In the genomic region with DNA sequence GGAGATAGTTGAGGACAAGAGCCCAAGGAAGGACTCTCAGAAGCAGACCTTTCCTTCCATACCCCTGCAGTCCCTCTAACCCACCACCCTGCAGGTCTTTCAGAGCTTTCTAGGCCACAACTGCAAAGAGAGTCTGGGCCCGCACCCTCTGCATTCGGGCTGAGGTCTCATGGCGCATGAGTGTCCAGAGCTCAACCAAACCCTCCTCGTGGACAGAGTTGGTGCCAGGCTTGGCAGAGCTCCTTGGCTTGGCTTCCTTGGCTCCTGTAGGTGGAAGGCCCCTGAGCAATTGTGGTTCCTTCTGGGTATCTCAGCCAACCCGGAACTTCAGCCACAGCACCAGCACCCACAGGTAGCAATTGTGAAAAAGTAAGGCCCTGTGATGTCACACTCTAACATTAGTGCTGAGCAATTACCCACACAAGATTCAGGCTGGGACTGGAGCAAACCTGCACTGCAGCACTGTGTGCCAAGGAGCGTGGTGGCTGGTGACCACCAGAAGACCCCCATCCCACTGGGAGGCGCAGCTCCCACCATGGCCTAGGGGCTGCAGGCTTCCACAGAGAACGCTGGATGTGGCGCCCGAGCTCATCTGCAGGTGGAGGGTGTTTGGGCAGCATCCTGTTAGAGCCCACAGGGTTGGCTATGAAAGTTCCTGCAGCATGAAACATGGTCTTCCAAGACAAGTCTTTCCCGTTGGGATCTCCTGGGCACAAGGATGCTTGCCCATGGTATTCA, we compare ENCODE assay signal across 18 cellular contexts. TPM values are rescaled to one million over a fixed set of nuclear protein-coding genes. Genes with fewer than 3 reads are reported as not detected.
DNase-seq lines count a peak whose midpoint lies in the region; ATAC-seq and TF ChIP-seq lines count a peak whose summit lies in the region.
"Had no signal": no experiment of that assay in that cellular context is flagged by ENCODE, and none has a peak within 500 bp of the region (broad histone marks: within the 10 kb centered on the region; RNA-seq: fewer than 3 reads in every experiment).

No MANE protein-coding gene starts in this region.

- WGBS in endodermal cell (ENCODE audit: insufficient coverage in 1 of 2, insufficient read length in 1 of 2), 2 experiments, result 87 to 88% methylated on average over 4 to 11 of the region's 11 CpGs
- 82% methylated on average over 11 of the region's 11 CpGs for WGBS in prostate gland

- H3K9me3 ChIP-seq in MG63 (no peaks in the 10 kb centered on the region), Panc1 (ENCODE audit: control insufficient read depth, insufficient read depth, low read depth, low read length) (no peaks in the 10 kb centered on the region), endodermal cell (ENCODE audit: control insufficient read depth, low read length) (no peaks in the 10 kb centered on the region), prostate gland (no peaks in the 10 kb centered on the region)
- H3K9me3 ChIP-seq: A549, BE2C had no signal

- H3K36me3 ChIP-seq in MG63 (no peaks in the 10 kb centered on the region), Panc1 (ENCODE audit: control insufficient read depth, insufficient read depth, low read length) (no peaks in the 10 kb centered on the region), endodermal cell (ENCODE audit: control insufficient read depth, insufficient read depth, low read length) (no peaks in the 10 kb centered on the region), prostate gland (no peaks in the 10 kb centered on the region)
- H3K36me3 ChIP-seq: BE2C had no signal

- no peaks in the 10 kb centered on the region for H3K4me1 ChIP-seq in Panc1 (ENCODE audit: control insufficient read depth, insufficient read depth, low read length)
- no peaks in the 10 kb centered on the region for H3K4me1 ChIP-seq in endodermal cell (ENCODE audit: control insufficient read depth, insufficient read depth, low read length)
- no peaks in the 10 kb centered on the region for H3K4me1 ChIP-seq in prostate gland (replicated peaks)
- H3K4me1 ChIP-seq: BE2C had no signal

- CTCF ChIA-PET in Panc1 (lab: Charles Lee), result no interaction called here

- POLR2A ChIA-PET in Panc1 (lab: Charles Lee), result no interaction called here

- H3K9ac ChIP-seq in endodermal cell (ENCODE audit: extremely low read depth, low read length, poor library complexity, severe bottlenecking), result no peak overlapping the region

- TF ChIP-seq CTCF in Panc1 (IDR thresholded peaks at IDR 0.05), result no peak
- no peak for TF ChIP-seq CTCF in endodermal cell (conservative IDR thresholded peaks at IDR 0.05)
- no peak for TF ChIP-seq CTCF in prostate gland (IDR thresholded peaks at IDR 0.05)

- in situ Hi-C loops in Panc1 (cut with HindIII; ENCODE audit: low pct_unique_long_range_greater_than_20kb, low sequenced_read_pairs), result no loop called here

- no peaks in the 10 kb centered on the region for H3K27me3 Mint-ChIP-seq in endodermal cell (ENCODE audit: insufficient read depth)

- H3K4me1 Mint-ChIP-seq in endodermal cell, result peaks cover 4% of the 10 kb centered on the region
- H3K4me1 Mint-ChIP-seq: CD4-positive, alpha-beta memory T cell had no signal

- no peaks in the 10 kb centered on the region for H3K27me3 ChIP-seq in MG63
- H3K27me3 ChIP-seq in Panc1 (ENCODE audit: control insufficient read depth, insufficient read depth, low read length), result no peaks in the 10 kb centered on the region
- H3K27me3 ChIP-seq in endodermal cell (ENCODE audit: control insufficient read depth, insufficient read depth, low read length, poor library complexity, severe bottlenecking), result no peaks in the 10 kb centered on the region
- no peaks in the 10 kb centered on the region for H3K27me3 ChIP-seq in prostate gland (replicated peaks; ENCODE audit: insufficient read depth)
- H3K27me3 ChIP-seq: BE2C had no signal

- no peaks in the 10 kb centered on the region for H3K36me3 Mint-ChIP-seq in endodermal cell (ENCODE audit: low read depth)
- H3K36me3 Mint-ChIP-seq: CD4-positive, alpha-beta memory T cell had no signal

- no peaks in the 10 kb centered on the region for H3K9me3 Mint-ChIP-seq in endodermal cell
- H3K9me3 Mint-ChIP-seq: CD4-positive, alpha-beta memory T cell had no signal

- peak; percentile 72 for DNase-seq in MG63
- no peak for DNase-seq in Panc1 (ENCODE audit: low read depth, low spot score)
- peak; percentile 31 for DNase-seq in endodermal cell
- DNase-seq in prostate gland (ENCODE audit: low spot score), result peak; percentile 28
- DNase-seq in amygdala (lab: John Stamatoyannopoulos, UW), result no peak
- no peak for DNase-seq in NCI-H69 (lab: John Stamatoyannopoulos, UW)
- DNase-seq: BE2C; CD4-positive, alpha-beta memory T cell; DMS79; GOT3; H9 had no signal

- no peak overlapping the region for H3K4me3 ChIP-seq in MG63
- H3K4me3 ChIP-seq in Panc1 (ENCODE audit: low read depth in 2 of 2, low read length in 2 of 2), result no peak overlapping the region
- no peak overlapping the region for H3K4me3 ChIP-seq in endodermal cell (ENCODE audit: low read length)
- H3K4me3 ChIP-seq in prostate gland, result no peak overlapping the region
- H3K4me3 ChIP-seq: A549, GM12878 had no signal

- H3K27ac Mint-ChIP-seq in endodermal cell, result no peak overlapping the region
- H3K27ac Mint-ChIP-seq: CD4-positive, alpha-beta memory T cell; H9 had no signal

- intact Hi-C loops in Panc1 (cut with micrococcal nuclease; ENCODE audit: unreplicated experiment), result no loop called here
- intact Hi-C loops in prostate gland (cut with DNase I), result no loop called here

- H3K4me3 Mint-ChIP-seq in endodermal cell, result no peak overlapping the region
- H3K4me3 Mint-ChIP-seq: CD4-positive, alpha-beta memory T cell; H9 had no signal

- ATAC-seq in Panc1 (no peak), GM18907 (IDR thresholded peaks at IDR 0.05; ENCODE audit: unreplicated experiment) (no peak)
- ATAC-seq: A549, GM12878 had no signal

- no TSS peak for BruUV-seq in Panc1 (replicated peaks; lab: Mats Ljungman, UMichigan)

- H3K27ac ChIP-seq in Panc1 (ENCODE audit: low read length), result peak overlapping the region; percentile 97; the same call in 1 of the 2 replicates
- H3K27ac ChIP-seq in endodermal cell (ENCODE audit: low read depth, low read length), result no peak overlapping the region
- H3K27ac ChIP-seq in prostate gland, result no peak overlapping the region
- H3K27ac ChIP-seq: C4-2B had no signal

- TF ChIP-seq POLR2A in prostate gland (IDR thresholded peaks at IDR 0.05), result no peak

RNA-seq across cellular contexts. Expression of a gene that starts 38.8 kb away (rescaled TPM):
- total RNA-seq in MG63 (2014; rRNA removed; shearing (Covaris generic); ENCODE audit: low replicate concordance), result 0.59 TPM in 1 of 2 replicates, not detected in the other
- total RNA-seq in Panc1 (2021; ENCODE audit: unreplicated experiment) (0.44 TPM), endodermal cell (1 to 10 TPM in 1 of 2 donors, under 1 TPM in 1; 0.44 to 3.5 TPM), prostate gland (1 to 10 TPM in 1 of 2 donors, not detected in 1; 1.2 TPM)
- polyA plus RNA-seq in Panc1 (2012; ENCODE audit: insufficient read length), result 0.47 TPM
- 0.18 TPM for polyA plus RNA-seq in endodermal cell (2013, experiment 1 of 2)
- 0.17 TPM for polyA plus RNA-seq in endodermal cell (2013, experiment 2 of 2)
- total RNA-seq: CD4-positive, alpha-beta memory T cell; G401; GM12878; H9; HT1080 had no signal
- polyA plus RNA-seq: A549; AG04450; CD4-positive, alpha-beta memory T cell; GM12878 had no signal

Comparison
In these comparisons a context has a peak if more than half of its experiments do, and no peak if none do; other contexts are left out.
1. DNase-seq: peak in MG63 (single experiment), endodermal cell (single experiment) and prostate gland (single experiment); none in Panc1 (single experiment), amygdala (0 of 56) and NCI-H69 (single experiment).